In the genomic region with DNA sequence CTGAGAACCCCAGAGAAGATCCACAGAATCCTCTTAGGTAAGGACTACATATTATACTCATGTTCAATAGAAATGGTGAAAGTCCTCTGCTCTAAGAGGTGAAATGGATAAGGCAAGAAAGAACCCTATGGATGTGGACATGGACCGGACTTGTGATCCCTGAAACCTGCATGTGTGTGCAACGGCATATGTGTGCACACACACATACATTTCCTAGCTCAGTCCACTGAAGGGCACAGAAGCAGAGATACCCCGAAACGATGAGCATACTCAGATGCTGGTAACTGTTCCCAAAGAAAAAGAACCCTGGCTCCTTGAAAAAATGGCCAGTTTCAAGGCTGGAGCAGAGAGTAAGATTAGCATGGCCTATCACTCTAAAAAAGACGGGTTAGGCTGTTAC, we compare ENCODE assay signal across 26 cellular contexts.
"Had no signal": no experiment of that assay in that cellular context is flagged by ENCODE, and none has a peak within 500 bp of the region (broad histone marks: within the 10 kb centered on the region; RNA-seq: fewer than 3 reads in every experiment).

No MANE protein-coding gene starts in this region.

- H3K27ac ChIP-seq: ascending aorta, cardiac muscle cell, colonic mucosa, dorsolateral prefrontal cortex, gastroesophageal sphincter, hepatocyte, right atrium auricular region, spleen, testis, uterus, WERI-Rb-1 had no signal

- H3K4me3 ChIP-seq: ascending aorta, cardiac muscle cell, colonic mucosa, dorsolateral prefrontal cortex, gastroesophageal sphincter, hepatocyte, right atrium auricular region, spleen, testis, uterus had no signal

- H3K4me1 Mint-ChIP-seq: brain had no signal

- H3K9me3 Mint-ChIP-seq: activated CD4-positive, alpha-beta T cell treated with anti-CD3 and anti-CD28 coated beads, Interleukin-2, amount 10 ng/mL, durations not matched to agents 24 days and 14 days; activated T-helper 2 cell treated with anti-CD3 and anti-CD28 coated beads, Interferon-gamma antibody, Interleukin-2, Interleukin-4, amounts not matched to agents 10 μg/mL and 5 μg/mL and 100 μg/mL, durations not matched to agents 14 hours and 24 hours and 36 hours; brain; memory B cell; natural killer cell; type B pancreatic cell had no signal

- H3K27ac Mint-ChIP-seq: activated CD4-positive, alpha-beta T cell treated with anti-CD3 and anti-CD28 coated beads, Interleukin-2, amount 10 ng/mL, durations not matched to agents 24 days and 14 days; brain; memory B cell; type B pancreatic cell had no signal

- ATAC-seq: gastroesophageal sphincter; left cardiac atrium; natural killer cell; stimulated activated naive CD8-positive, alpha-beta T cell treated with anti-CD3 and anti-CD28 coated beads, Interleukin-15, Interleukin-2, amounts not matched to agents 100 U/mL and 50 U/mL, for 24 hours; T-helper 17 cell had no signal

- H3K27me3 Mint-ChIP-seq: activated CD4-positive, alpha-beta T cell treated with anti-CD3 and anti-CD28 coated beads, Interleukin-2, amount 10 ng/mL, durations not matched to agents 24 days and 14 days; activated naive CD8-positive, alpha-beta T cell; brain; memory B cell; T-helper 17 cell; type B pancreatic cell had no signal

- H3K4me1 ChIP-seq: ascending aorta, colonic mucosa, right atrium auricular region, testis, uterus had no signal

- H2AFZ ChIP-seq: hepatocyte had no signal

- DNase-seq: activated CD4-positive, alpha-beta T cell treated with anti-CD3 and anti-CD28 coated beads, Interleukin-2, amount 10 ng/mL, durations not matched to agents 24 days and 14 days; activated CD4-positive, CD25-positive, alpha-beta regulatory T cell treated with anti-CD3 and anti-CD28 coated beads, Interleukin-2, amount 50 U/mL, for 72 hours; activated T-cell treated with anti-CD3 and anti-CD28 coated beads for 4 hours; cerebellar nuclear complex; colonic mucosa; dorsolateral prefrontal cortex; effector memory CD4-positive, alpha-beta T cell; left cardiac atrium; natural killer cell; spleen; stimulated activated naive CD8-positive, alpha-beta T cell treated with anti-CD3 and anti-CD28 coated beads, Interleukin-15, Interleukin-2, amounts not matched to agents 100 U/mL and 50 U/mL, for 24 hours; T-helper 17 cell; T1000; testis; uterus; WERI-Rb-1 had no signal

- H3K9me3 ChIP-seq: ascending aorta, colonic mucosa, gastroesophageal sphincter, right atrium auricular region, spleen, testis, uterus had no signal

- H3K4me3 Mint-ChIP-seq: activated CD4-positive, alpha-beta T cell treated with anti-CD3 and anti-CD28 coated beads, Interleukin-2, amount 10 ng/mL, durations not matched to agents 24 days and 14 days; activated naive CD8-positive, alpha-beta T cell; brain; memory B cell; natural killer cell; T-helper 17 cell; type B pancreatic cell had no signal

- H3K4me2 ChIP-seq: hepatocyte had no signal

- H3K36me3 ChIP-seq: uterus had no signal

- H3K27me3 ChIP-seq: ascending aorta, cardiac muscle cell, colonic mucosa, dorsolateral prefrontal cortex, gastroesophageal sphincter, hepatocyte, right atrium auricular region, spleen, testis, uterus had no signal
